Comparison of ENCODE assay signal across 27 cellular contexts in genomic region chr11:32751381-32751780, GRCh38. TPM values are rescaled to one million over a fixed set of nuclear protein-coding genes. Genes with fewer than 3 reads are reported as not detected.
"Had no signal": no experiment of that assay in that cellular context is flagged by ENCODE, and none has a peak within 500 bp of the region (broad histone marks: within the 10 kb centered on the region; RNA-seq: fewer than 3 reads in every experiment).

No MANE protein-coding gene starts in this region.

- H3K4me3 ChIP-seq: lower lobe of right lung, transverse colon had no signal

- H3K4me3 Mint-ChIP-seq: activated CD4-positive, alpha-beta T cell treated with anti-CD3 and anti-CD28 coated beads, Interleukin-2, amount 10 ng/mL, durations not matched to agents 7 days and 5 days; activated CD8-positive, alpha-beta memory T cell treated with anti-CD3 and anti-CD28 coated beads, Interleukin-2, amount 10 ng/mL, durations not matched to agents 7 days and 5 days; activated CD8-positive, alpha-beta T cell treated with anti-CD3 and anti-CD28 coated beads for 36 hours; naive thymus-derived CD4-positive, alpha-beta T cell; neural crest cell; stimulated activated naive B cell treated with anti-CD40 and anti-IgM and Interleukin-4, amounts not matched to agents 10 μg/mL and 1 μg/mL and 100 μg/mL, for 72 hours had no signal

- DNase-seq: activated CD4-positive, alpha-beta T cell treated with anti-CD3 and anti-CD28 coated beads, Interleukin-2, amount 10 ng/mL, durations not matched to agents 7 days and 5 days; activated CD4-positive, CD25-positive, alpha-beta regulatory T cell treated with anti-CD3 and anti-CD28 coated beads, Interleukin-2, amount 50 U/mL, for 72 hours; activated CD8-positive, alpha-beta memory T cell treated with anti-CD3 and anti-CD28 coated beads, Interleukin-2, amount 10 ng/mL, durations not matched to agents 7 days and 5 days; activated CD8-positive, alpha-beta T cell treated with anti-CD3 and anti-CD28 coated beads for 36 hours; activated T-cell treated with anti-CD3 and anti-CD28 coated beads, Interleukin-2, amount 50 U/mL, for 1 hour; aorta; brain microvascular endothelial cell; caudate nucleus; dermis blood vessel endothelial cell; effector CD8-positive, alpha-beta T cell; glutamatergic neuron; hippocampal formation; left colon; lower lobe of right lung; naive thymus-derived CD4-positive, alpha-beta T cell; posterior cingulate gyrus; stimulated activated CD4-positive, alpha-beta T cell treated with anti-CD3 and anti-CD28 coated beads, Interleukin-2, amount 100 ng/mL, for 48 hours; stimulated activated CD8-positive, alpha-beta memory T cell treated with anti-CD3 and anti-CD28 coated beads, Interleukin-4, amount 100 ng/mL, for 48 hours; stimulated activated naive B cell treated with anti-CD40 and anti-IgM and Interleukin-4, amounts not matched to agents 10 μg/mL and 1 μg/mL and 100 μg/mL, for 72 hours; transverse colon had no signal

- H3K9me3 ChIP-seq: transverse colon had no signal

- H3K4me1 ChIP-seq: lower lobe of right lung, transverse colon had no signal

- H3K27ac Mint-ChIP-seq: activated CD4-positive, alpha-beta T cell treated with anti-CD3 and anti-CD28 coated beads, Interleukin-2, amount 10 ng/mL, durations not matched to agents 7 days and 5 days; activated CD8-positive, alpha-beta memory T cell treated with anti-CD3 and anti-CD28 coated beads, Interleukin-2, amount 10 ng/mL, durations not matched to agents 7 days and 5 days; activated CD8-positive, alpha-beta T cell treated with anti-CD3 and anti-CD28 coated beads for 36 hours; activated naive CD4-positive, alpha-beta T cell treated with anti-CD3 and anti-CD28 coated beads, Interleukin-2, amount 50 U/mL, for 72 hours; naive thymus-derived CD4-positive, alpha-beta T cell; stimulated activated naive B cell treated with anti-CD40 and anti-IgM and Interleukin-4, amounts not matched to agents 10 μg/mL and 1 μg/mL and 100 μg/mL, for 72 hours had no signal

- H3K27me3 ChIP-seq: brain microvascular endothelial cell, transverse colon had no signal

- H3K36me3 Mint-ChIP-seq: activated CD8-positive, alpha-beta memory T cell treated with anti-CD3 and anti-CD28 coated beads, Interleukin-2, amount 10 ng/mL, durations not matched to agents 7 days and 5 days; stimulated activated naive B cell treated with anti-CD40 and anti-IgM and Interleukin-4, amounts not matched to agents 10 μg/mL and 1 μg/mL and 100 μg/mL, for 72 hours had no signal

- H3K27ac ChIP-seq: brain microvascular endothelial cell, lower lobe of right lung, transverse colon had no signal

- H3K4me1 Mint-ChIP-seq: activated CD4-positive, alpha-beta T cell treated with anti-CD3 and anti-CD28 coated beads, Interleukin-2, amount 10 ng/mL, durations not matched to agents 7 days and 5 days; activated CD8-positive, alpha-beta memory T cell treated with anti-CD3 and anti-CD28 coated beads, Interleukin-2, amount 10 ng/mL, durations not matched to agents 7 days and 5 days; naive thymus-derived CD4-positive, alpha-beta T cell; neural crest cell; stimulated activated naive B cell treated with anti-CD40 and anti-IgM and Interleukin-4, amounts not matched to agents 10 μg/mL and 1 μg/mL and 100 μg/mL, for 72 hours had no signal

- ATAC-seq: activated CD8-positive, alpha-beta memory T cell treated with anti-CD3 and anti-CD28 coated beads, Interleukin-2, amount 10 ng/mL, durations not matched to agents 7 days and 5 days; activated CD8-positive, alpha-beta T cell treated with anti-CD3 and anti-CD28 coated beads for 36 hours; activated naive CD4-positive, alpha-beta T cell treated with anti-CD3 and anti-CD28 coated beads, Interleukin-2, amount 50 U/mL, for 72 hours; esophagus mucosa; left colon; lower lobe of right lung; naive thymus-derived CD4-positive, alpha-beta T cell; stimulated activated naive B cell treated with anti-CD40 and anti-IgM and Interleukin-4, amounts not matched to agents 10 μg/mL and 1 μg/mL and 100 μg/mL, for 72 hours had no signal

- H3K36me3 ChIP-seq: brain microvascular endothelial cell, lower lobe of right lung, transverse colon had no signal

- H3K9me3 Mint-ChIP-seq: activated CD4-positive, alpha-beta T cell treated with anti-CD3 and anti-CD28 coated beads, Interleukin-2, amount 10 ng/mL, durations not matched to agents 7 days and 5 days; activated CD8-positive, alpha-beta T cell treated with anti-CD3 and anti-CD28 coated beads for 36 hours; stimulated activated naive B cell treated with anti-CD40 and anti-IgM and Interleukin-4, amounts not matched to agents 10 μg/mL and 1 μg/mL and 100 μg/mL, for 72 hours had no signal

RNA-seq across cellular contexts. Expression of gene CCDC73, which starts 43.1 kb away (rescaled TPM):
- total RNA-seq: activated CD4-positive, alpha-beta T cell treated with anti-CD3 and anti-CD28 coated beads, Interleukin-2, amount 10 ng/mL, durations not matched to agents 7 days and 5 days; activated CD8-positive, alpha-beta T cell treated with anti-CD3 and anti-CD28 coated beads for 36 hours; aorta; dermis blood vessel endothelial cell; endothelial cell of umbilical vein; frontal cortex; left colon; naive thymus-derived CD4-positive, alpha-beta T cell; neural crest cell; omental fat pad; transverse colon had no signal
- polyA plus RNA-seq: aorta; endothelial cell of umbilical vein; keratinocyte; naive thymus-derived CD4-positive, alpha-beta T cell had no signal
